Comparison of ENCODE assay signal across 8 cellular contexts in genomic region chr17:63445571-63446217, GRCh38. TPM values are rescaled to one million over a fixed set of nuclear protein-coding genes. Genes with fewer than 3 reads are reported as not detected.
DNase-seq lines count a peak whose midpoint lies in the region; ATAC-seq and TF ChIP-seq lines count a peak whose summit lies in the region.

No MANE protein-coding gene starts in this region.

- H3K79me2 ChIP-seq in neural cell (replicated peaks; ENCODE audit: insufficient read depth, low read length), result no peaks in the 10 kb centered on the region

- H3K4me3 ChIP-seq in neural cell (ENCODE audit: low read length) (peak overlapping the region; percentile 77), urinary bladder (ENCODE audit: low read depth, low read length) (peak overlapping the region; percentile 67)

- H3K9ac ChIP-seq in neural cell (ENCODE audit: low read length), result peak overlapping the region; percentile 66

- no peak overlapping the region for H3K27ac ChIP-seq in neural cell (ENCODE audit: low read length)
- no peak overlapping the region for H3K27ac ChIP-seq in urinary bladder (ENCODE audit: low read depth)

- H3K9me3 ChIP-seq in neural cell (ENCODE audit: low read length), result no peaks in the 10 kb centered on the region

- peak; percentile 75 for DNase-seq in NCI-H82 (lab: John Stamatoyannopoulos, UW)
- no peak for DNase-seq in NCI-H82 treated with DMSO at 0.1 percent for 48 hours (lab: John Stamatoyannopoulos, UW; ENCODE audit: unreplicated experiment)
- DNase-seq in NCI-H345 (lab: John Stamatoyannopoulos, UW), result peak; percentile 49
- peak; percentile 75 for DNase-seq in activated CD8-positive, alpha-beta memory T cell treated with anti-CD3 and anti-CD28 coated beads, Interleukin-2, amount 50 U/mL, for 4 hours

- no peaks in the 10 kb centered on the region for H4K20me1 ChIP-seq in neural cell (ENCODE audit: insufficient read depth)

- TF ChIP-seq CTCF in neural cell (IDR thresholded peaks at IDR 0.05; ENCODE audit: poor library complexity, severe bottlenecking), result peak; percentile 65

- H3K36me3 ChIP-seq in neural cell (ENCODE audit: insufficient read depth, low read length), result no peaks in the 10 kb centered on the region
- no peaks in the 10 kb centered on the region for H3K36me3 ChIP-seq in urinary bladder (ENCODE audit: insufficient read depth)

- 4% methylated on average over 53 of the region's 53 CpGs for WGBS in urinary bladder

- H3K4me2 ChIP-seq in neural cell (ENCODE audit: low read length), result peak overlapping the region; percentile 30

- H3F3A ChIP-seq in neural cell (ENCODE audit: insufficient read depth, low read length, poor library complexity, severe bottlenecking), result no peaks in the 10 kb centered on the region

- no peak for TF ChIP-seq EP300 in neural cell (conservative IDR thresholded peaks at IDR 0.05; ENCODE audit: poor library complexity, severe bottlenecking)

- ATAC-seq in HG02840 (IDR thresholded peaks at IDR 0.05; ENCODE audit: low FRiP score, unreplicated experiment) (peak; percentile 43), esophagus mucosa (peak; percentile 16)

- H2AFZ ChIP-seq in neural cell (ENCODE audit: low read depth, low read length), result peak overlapping the region; percentile 73

- H3K27me3 ChIP-seq in neural cell (ENCODE audit: insufficient read depth, low read depth, low read length), result no peaks in the 10 kb centered on the region

- no peaks in the 10 kb centered on the region for H3K9me2 ChIP-seq in neural cell (ENCODE audit: insufficient read depth, low read length)

- TF ChIP-seq RAD21 in neural cell (conservative IDR thresholded peaks at IDR 0.05), result peak; percentile 23

- no peaks in the 10 kb centered on the region for H3K4me1 ChIP-seq in urinary bladder (ENCODE audit: insufficient read depth)

TF ChIP-seq in neural cell, 6 proteins besides CTCF, POLR2A, EP300 and RAD21:
- TF ChIP-seq MXI1 (conservative IDR thresholded peaks at IDR 0.05; ENCODE audit: poor library complexity, severe bottlenecking), result no peak
- no peak for TF ChIP-seq TAF1 (IDR thresholded peaks at IDR 0.05; ENCODE audit: low read depth)
- no peak for TF ChIP-seq SMC3 (conservative IDR thresholded peaks at IDR 0.05; ENCODE audit: poor library complexity)
- no peak for TF ChIP-seq EZH2 (IDR thresholded peaks at IDR 0.05; ENCODE audit: borderline replicate concordance, insufficient read depth, low read length, poor library complexity, severe bottlenecking)
- no peak for TF ChIP-seq REST (IDR thresholded peaks at IDR 0.05; ENCODE audit: borderline replicate concordance)
- no peak for TF ChIP-seq POLR2AphosphoS5 (IDR thresholded peaks at IDR 0.05)

RNA-seq across cellular contexts. Expression of gene CYB561, which starts 0.4 kb away (rescaled TPM):
- total RNA-seq in esophagus mucosa (39.7 TPM), urinary bladder (13.5 TPM)
- polyA plus RNA-seq in neural cell (14.3 and 15.7 TPM in 2 replicates), urinary bladder (17.9 TPM)
- 8.3 and 9.6 TPM in 2 replicates for polyA minus RNA-seq in neural cell

RNA-seq across cellular contexts. Expression of gene ACE, which starts 31.2 kb away (rescaled TPM):
- total RNA-seq in esophagus mucosa (1.9 TPM), urinary bladder (8.0 TPM)
- polyA plus RNA-seq in neural cell (1.5 and 2.1 TPM in 2 replicates), urinary bladder (6.2 TPM)
- 1.5 and 2.2 TPM in 2 replicates for polyA minus RNA-seq in neural cell
